Comparison of ENCODE assay signal across 1 cellular context in the genomic region with DNA sequence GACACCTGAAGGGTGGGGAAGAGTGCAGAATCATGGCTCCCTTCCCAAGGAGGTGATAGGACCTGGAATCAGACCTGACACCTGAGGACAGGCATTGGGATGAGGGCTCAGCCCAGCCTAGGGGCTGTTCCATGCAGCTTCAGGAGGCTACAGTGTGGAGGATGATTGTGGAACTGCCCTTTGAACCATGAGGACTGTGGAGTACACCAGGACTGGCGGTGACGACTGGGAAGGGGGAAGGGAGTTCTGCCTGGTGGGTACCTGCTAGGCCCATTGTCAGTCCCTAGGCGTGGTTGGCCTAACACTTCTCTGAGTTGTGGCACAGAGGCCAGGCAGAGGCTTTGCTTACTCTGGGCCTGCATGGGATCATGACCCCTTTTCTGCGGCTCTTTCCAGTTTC.
A peak's percentile ranks its signal among the peaks of the same experiment; 100 is the strongest.
TF ChIP-seq lines count a peak whose summit lies in the region.

No MANE protein-coding gene starts in this region.

TF ChIP-seq in HepG2, 621 proteins besides CTCF, POLR2A, EP300 and RAD21 (continued from another document):
- TF ChIP-seq, protein P1, sequence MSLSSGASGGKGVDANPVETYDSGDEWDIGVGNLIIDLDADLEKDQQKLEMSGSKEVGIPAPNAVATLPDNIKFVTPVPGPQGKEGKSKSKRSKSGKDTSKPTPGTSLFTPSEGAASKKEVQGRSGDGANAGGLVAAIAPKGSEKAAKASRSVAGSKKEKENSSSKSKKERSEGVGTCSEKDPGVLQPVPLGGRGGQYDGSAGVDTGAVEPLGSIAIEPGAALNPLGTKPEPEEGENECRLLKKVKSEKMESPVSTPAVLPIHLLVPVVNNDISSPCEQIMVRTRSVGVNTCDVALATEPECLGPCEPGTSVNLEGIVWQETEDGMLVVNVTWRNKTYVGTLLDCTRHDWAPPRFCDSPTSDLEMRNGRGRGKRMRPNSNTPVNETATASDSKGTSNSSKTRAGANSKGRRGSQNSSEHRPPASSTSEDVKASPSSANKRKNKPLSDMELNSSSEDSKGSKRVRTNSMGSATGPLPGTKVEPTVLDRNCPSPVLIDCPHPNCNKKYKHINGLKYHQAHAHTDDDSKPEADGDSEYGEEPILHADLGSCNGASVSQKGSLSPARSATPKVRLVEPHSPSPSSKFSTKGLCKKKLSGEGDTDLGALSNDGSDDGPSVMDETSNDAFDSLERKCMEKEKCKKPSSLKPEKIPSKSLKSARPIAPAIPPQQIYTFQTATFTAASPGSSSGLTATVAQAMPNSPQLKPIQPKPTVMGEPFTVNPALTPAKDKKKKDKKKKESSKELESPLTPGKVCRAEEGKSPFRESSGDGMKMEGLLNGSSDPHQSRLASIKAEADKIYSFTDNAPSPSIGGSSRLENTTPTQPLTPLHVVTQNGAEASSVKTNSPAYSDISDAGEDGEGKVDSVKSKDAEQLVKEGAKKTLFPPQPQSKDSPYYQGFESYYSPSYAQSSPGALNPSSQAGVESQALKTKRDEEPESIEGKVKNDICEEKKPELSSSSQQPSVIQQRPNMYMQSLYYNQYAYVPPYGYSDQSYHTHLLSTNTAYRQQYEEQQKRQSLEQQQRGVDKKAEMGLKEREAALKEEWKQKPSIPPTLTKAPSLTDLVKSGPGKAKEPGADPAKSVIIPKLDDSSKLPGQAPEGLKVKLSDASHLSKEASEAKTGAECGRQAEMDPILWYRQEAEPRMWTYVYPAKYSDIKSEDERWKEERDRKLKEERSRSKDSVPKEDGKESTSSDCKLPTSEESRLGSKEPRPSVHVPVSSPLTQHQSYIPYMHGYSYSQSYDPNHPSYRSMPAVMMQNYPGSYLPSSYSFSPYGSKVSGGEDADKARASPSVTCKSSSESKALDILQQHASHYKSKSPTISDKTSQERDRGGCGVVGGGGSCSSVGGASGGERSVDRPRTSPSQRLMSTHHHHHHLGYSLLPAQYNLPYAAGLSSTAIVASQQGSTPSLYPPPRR (CRISPR knock-in tag; IDR thresholded peaks at IDR 0.05; ENCODE audit: borderline replicate concordance): no peak
- TF ChIP-seq ZC3H4 (CRISPR knock-in tag; IDR thresholded peaks at IDR 0.05; ENCODE audit: borderline replicate concordance): no peak
- TF ChIP-seq, protein P2, sequence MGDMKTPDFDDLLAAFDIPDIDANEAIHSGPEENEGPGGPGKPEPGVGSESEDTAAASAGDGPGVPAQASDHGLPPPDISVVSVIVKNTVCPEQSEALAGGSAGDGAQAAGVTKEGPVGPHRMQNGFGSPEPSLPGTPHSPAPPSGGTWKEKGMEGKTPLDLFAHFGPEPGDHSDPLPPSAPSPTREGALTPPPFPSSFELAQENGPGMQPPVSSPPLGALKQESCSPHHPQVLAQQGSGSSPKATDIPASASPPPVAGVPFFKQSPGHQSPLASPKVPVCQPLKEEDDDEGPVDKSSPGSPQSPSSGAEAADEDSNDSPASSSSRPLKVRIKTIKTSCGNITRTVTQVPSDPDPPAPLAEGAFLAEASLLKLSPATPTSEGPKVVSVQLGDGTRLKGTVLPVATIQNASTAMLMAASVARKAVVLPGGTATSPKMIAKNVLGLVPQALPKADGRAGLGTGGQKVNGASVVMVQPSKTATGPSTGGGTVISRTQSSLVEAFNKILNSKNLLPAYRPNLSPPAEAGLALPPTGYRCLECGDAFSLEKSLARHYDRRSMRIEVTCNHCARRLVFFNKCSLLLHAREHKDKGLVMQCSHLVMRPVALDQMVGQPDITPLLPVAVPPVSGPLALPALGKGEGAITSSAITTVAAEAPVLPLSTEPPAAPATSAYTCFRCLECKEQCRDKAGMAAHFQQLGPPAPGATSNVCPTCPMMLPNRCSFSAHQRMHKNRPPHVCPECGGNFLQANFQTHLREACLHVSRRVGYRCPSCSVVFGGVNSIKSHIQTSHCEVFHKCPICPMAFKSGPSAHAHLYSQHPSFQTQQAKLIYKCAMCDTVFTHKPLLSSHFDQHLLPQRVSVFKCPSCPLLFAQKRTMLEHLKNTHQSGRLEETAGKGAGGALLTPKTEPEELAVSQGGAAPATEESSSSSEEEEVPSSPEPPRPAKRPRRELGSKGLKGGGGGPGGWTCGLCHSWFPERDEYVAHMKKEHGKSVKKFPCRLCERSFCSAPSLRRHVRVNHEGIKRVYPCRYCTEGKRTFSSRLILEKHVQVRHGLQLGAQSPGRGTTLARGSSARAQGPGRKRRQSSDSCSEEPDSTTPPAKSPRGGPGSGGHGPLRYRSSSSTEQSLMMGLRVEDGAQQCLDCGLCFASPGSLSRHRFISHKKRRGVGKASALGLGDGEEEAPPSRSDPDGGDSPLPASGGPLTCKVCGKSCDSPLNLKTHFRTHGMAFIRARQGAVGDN (CRISPR knock-in tag; IDR thresholded peaks at IDR 0.05): peak; percentile 34
- TF ChIP-seq CEBPB (IDR thresholded peaks at IDR 0.05; ENCODE audit: borderline replicate concordance, low read depth, low read length): no peak
- 0 out of 2 replicates have a peak, but pooled peaks have one; percentile 15 for TF ChIP-seq SALL1 (CRISPR knock-in tag; IDR thresholded peaks at IDR 0.05)
- TF ChIP-seq, protein P3, sequence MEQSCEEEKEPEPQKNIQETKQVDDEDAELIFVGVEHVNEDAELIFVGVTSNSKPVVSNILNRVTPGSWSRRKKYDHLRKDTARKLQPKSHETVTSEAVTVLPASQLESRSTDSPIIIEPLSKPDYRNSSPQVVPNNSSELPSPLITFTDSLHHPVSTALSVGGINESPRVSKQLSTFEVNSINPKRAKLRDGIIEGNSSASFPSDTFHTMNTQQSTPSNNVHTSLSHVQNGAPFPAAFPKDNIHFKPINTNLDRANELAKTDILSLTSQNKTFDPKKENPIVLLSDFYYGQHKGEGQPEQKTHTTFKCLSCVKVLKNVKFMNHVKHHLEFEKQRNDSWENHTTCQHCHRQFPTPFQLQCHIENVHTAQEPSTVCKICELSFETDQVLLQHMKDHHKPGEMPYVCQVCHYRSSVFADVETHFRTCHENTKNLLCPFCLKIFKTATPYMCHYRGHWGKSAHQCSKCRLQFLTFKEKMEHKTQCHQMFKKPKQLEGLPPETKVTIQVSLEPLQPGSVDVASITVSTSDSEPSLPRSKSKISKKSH (CRISPR knock-in tag; IDR thresholded peaks at IDR 0.05; ENCODE audit: borderline replicate concordance): no peak
- TF ChIP-seq ZNF674 (CRISPR knock-in tag; IDR thresholded peaks at IDR 0.05; ENCODE audit: low read depth): no peak
- TF ChIP-seq SMC3 (IDR thresholded peaks at IDR 0.05; ENCODE audit: low read length): no peak
- no peak for TF ChIP-seq SP1 (IDR thresholded peaks at IDR 0.05)
- no peak for TF ChIP-seq SP1 (CRISPR knock-in tag; IDR thresholded peaks at IDR 0.05)
- no peak for TF ChIP-seq ZNF562 (CRISPR knock-in tag; IDR thresholded peaks at IDR 0.05; ENCODE audit: borderline replicate concordance)
- TF ChIP-seq MTA1 (CRISPR knock-in tag; IDR thresholded peaks at IDR 0.05; ENCODE audit: borderline replicate concordance): 0 out of 2 replicates have a peak, but pooled peaks have one; percentile 26
- TF ChIP-seq, protein P4, sequence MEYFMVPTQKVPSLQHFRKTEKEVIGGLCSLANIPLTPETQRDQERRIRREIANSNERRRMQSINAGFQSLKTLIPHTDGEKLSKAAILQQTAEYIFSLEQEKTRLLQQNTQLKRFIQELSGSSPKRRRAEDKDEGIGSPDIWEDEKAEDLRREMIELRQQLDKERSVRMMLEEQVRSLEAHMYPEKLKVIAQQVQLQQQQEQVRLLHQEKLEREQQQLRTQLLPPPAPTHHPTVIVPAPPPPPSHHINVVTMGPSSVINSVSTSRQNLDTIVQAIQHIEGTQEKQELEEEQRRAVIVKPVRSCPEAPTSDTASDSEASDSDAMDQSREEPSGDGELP (IDR thresholded peaks at IDR 0.05; ENCODE audit: borderline replicate concordance, low read depth): no peak
- no peak for TF ChIP-seq ZNF747 (CRISPR knock-in tag; IDR thresholded peaks at IDR 0.05; ENCODE audit: borderline replicate concordance)
- TF ChIP-seq, protein P5, sequence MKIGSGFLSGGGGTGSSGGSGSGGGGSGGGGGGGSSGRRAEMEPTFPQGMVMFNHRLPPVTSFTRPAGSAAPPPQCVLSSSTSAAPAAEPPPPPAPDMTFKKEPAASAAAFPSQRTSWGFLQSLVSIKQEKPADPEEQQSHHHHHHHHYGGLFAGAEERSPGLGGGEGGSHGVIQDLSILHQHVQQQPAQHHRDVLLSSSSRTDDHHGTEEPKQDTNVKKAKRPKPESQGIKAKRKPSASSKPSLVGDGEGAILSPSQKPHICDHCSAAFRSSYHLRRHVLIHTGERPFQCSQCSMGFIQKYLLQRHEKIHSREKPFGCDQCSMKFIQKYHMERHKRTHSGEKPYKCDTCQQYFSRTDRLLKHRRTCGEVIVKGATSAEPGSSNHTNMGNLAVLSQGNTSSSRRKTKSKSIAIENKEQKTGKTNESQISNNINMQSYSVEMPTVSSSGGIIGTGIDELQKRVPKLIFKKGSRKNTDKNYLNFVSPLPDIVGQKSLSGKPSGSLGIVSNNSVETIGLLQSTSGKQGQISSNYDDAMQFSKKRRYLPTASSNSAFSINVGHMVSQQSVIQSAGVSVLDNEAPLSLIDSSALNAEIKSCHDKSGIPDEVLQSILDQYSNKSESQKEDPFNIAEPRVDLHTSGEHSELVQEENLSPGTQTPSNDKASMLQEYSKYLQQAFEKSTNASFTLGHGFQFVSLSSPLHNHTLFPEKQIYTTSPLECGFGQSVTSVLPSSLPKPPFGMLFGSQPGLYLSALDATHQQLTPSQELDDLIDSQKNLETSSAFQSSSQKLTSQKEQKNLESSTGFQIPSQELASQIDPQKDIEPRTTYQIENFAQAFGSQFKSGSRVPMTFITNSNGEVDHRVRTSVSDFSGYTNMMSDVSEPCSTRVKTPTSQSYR (CRISPR knock-in tag; IDR thresholded peaks at IDR 0.05; ENCODE audit: borderline replicate concordance): peak; percentile 84
- no peak for TF ChIP-seq ZNF383 (CRISPR knock-in tag; IDR thresholded peaks at IDR 0.05; ENCODE audit: borderline replicate concordance)
- no peak for TF ChIP-seq ARNT (IDR thresholded peaks at IDR 0.05)
- no peak for TF ChIP-seq ZNF121 (CRISPR knock-in tag; IDR thresholded peaks at IDR 0.05)
- no peak for TF ChIP-seq WIZ (CRISPR knock-in tag; IDR thresholded peaks at IDR 0.05)
- TF ChIP-seq, protein P6, sequence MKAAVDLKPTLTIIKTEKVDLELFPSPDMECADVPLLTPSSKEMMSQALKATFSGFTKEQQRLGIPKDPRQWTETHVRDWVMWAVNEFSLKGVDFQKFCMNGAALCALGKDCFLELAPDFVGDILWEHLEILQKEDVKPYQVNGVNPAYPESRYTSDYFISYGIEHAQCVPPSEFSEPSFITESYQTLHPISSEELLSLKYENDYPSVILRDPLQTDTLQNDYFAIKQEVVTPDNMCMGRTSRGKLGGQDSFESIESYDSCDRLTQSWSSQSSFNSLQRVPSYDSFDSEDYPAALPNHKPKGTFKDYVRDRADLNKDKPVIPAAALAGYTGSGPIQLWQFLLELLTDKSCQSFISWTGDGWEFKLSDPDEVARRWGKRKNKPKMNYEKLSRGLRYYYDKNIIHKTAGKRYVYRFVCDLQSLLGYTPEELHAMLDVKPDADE (CRISPR knock-in tag; IDR thresholded peaks at IDR 0.05): no peak
- no peak for TF ChIP-seq ZNF788 (CRISPR knock-in tag; IDR thresholded peaks at IDR 0.05; ENCODE audit: borderline replicate concordance)
- TF ChIP-seq, protein P7, sequence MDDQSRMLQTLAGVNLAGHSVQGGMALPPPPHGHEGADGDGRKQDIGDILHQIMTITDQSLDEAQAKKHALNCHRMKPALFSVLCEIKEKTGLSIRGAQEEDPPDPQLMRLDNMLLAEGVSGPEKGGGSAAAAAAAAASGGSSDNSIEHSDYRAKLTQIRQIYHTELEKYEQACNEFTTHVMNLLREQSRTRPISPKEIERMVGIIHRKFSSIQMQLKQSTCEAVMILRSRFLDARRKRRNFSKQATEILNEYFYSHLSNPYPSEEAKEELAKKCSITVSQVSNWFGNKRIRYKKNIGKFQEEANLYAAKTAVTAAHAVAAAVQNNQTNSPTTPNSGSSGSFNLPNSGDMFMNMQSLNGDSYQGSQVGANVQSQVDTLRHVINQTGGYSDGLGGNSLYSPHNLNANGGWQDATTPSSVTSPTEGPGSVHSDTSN (CRISPR knock-in tag; IDR thresholded peaks at IDR 0.05; ENCODE audit: borderline replicate concordance): no peak
- TF ChIP-seq, protein P8, sequence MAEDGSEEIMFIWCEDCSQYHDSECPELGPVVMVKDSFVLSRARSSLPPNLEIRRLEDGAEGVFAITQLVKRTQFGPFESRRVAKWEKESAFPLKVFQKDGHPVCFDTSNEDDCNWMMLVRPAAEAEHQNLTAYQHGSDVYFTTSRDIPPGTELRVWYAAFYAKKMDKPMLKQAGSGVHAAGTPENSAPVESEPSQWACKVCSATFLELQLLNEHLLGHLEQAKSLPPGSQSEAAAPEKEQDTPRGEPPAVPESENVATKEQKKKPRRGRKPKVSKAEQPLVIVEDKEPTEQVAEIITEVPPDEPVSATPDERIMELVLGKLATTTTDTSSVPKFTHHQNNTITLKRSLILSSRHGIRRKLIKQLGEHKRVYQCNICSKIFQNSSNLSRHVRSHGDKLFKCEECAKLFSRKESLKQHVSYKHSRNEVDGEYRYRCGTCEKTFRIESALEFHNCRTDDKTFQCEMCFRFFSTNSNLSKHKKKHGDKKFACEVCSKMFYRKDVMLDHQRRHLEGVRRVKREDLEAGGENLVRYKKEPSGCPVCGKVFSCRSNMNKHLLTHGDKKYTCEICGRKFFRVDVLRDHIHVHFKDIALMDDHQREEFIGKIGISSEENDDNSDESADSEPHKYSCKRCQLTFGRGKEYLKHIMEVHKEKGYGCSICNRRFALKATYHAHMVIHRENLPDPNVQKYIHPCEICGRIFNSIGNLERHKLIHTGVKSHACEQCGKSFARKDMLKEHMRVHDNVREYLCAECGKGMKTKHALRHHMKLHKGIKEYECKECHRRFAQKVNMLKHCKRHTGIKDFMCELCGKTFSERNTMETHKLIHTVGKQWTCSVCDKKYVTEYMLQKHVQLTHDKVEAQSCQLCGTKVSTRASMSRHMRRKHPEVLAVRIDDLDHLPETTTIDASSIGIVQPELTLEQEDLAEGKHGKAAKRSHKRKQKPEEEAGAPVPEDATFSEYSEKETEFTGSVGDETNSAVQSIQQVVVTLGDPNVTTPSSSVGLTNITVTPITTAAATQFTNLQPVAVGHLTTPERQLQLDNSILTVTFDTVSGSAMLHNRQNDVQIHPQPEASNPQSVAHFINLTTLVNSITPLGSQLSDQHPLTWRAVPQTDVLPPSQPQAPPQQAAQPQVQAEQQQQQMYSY (CRISPR knock-in tag; IDR thresholded peaks at IDR 0.05): no peak
- no peak for TF ChIP-seq NFYB (CRISPR knock-in tag; IDR thresholded peaks at IDR 0.05)
- no peak for TF ChIP-seq ZSCAN29 (CRISPR knock-in tag; conservative IDR thresholded peaks at IDR 0.05)
- no peak for TF ChIP-seq FOXK1 (CRISPR knock-in tag; IDR thresholded peaks at IDR 0.05; ENCODE audit: borderline replicate concordance, low read depth)
- no peak for TF ChIP-seq MYC (CRISPR knock-in tag; IDR thresholded peaks at IDR 0.05; ENCODE audit: borderline replicate concordance)
- 0 out of 2 replicates have a peak, but pooled peaks have one; percentile 25 for TF ChIP-seq ZNF556 (CRISPR knock-in tag; IDR thresholded peaks at IDR 0.05; ENCODE audit: borderline replicate concordance)
- TF ChIP-seq ELF1 (CRISPR knock-in tag; IDR thresholded peaks at IDR 0.05): no peak
- peak; percentile 45; the same call in 1 of the 2 replicates for TF ChIP-seq ZNF263 (CRISPR knock-in tag; IDR thresholded peaks at IDR 0.05)
- no peak for TF ChIP-seq NFATC3 (CRISPR knock-in tag; IDR thresholded peaks at IDR 0.05)
